Comparison of ENCODE assay signal across 1 cellular context in the genomic region with DNA sequence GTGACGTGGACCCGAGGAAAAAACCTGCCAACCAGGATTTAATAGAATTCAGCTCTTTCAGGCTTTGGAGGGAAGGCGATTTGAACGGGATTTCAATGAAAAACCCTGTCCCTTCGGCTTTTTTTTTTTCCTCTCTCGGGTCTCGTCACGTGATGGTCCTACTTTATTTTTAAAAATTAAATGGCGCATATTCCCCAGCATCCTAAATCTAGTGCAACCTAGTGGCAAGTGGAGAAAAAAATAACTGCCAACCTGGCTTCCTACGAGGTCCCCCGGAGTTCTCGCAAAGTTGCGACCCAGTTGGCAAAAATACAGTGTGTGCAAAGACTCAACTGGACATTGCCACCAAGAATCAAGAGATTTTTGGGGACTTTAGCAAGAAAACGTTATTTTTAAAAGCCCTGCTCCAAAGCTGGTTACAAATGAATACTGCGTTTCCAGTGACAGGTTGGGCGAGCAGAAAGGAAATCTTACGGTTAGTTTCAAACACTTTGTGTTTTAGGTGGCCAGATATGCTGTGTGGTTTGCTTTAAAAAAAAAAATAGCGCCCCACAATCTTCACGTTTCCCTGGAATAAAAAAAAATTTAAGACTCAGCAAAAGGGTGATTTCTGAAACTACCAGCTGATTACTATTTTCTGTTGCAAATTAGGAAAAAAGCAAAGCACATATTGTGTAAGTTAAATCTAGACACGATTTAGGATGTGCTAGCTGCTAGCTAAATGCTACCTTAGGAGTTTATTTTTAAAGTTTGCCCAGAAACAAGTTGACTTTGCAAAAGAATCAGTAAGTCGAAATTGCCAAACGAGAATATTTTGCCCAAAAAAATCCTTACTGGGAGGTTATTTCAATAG.
TF ChIP-seq lines count a peak whose summit lies in the region.

No MANE protein-coding gene starts in this region.

TF ChIP-seq in HepG2, 621 proteins besides CTCF, POLR2A, EP300 and RAD21 (continued from another document and continues in another):
- TF ChIP-seq, protein P1, sequence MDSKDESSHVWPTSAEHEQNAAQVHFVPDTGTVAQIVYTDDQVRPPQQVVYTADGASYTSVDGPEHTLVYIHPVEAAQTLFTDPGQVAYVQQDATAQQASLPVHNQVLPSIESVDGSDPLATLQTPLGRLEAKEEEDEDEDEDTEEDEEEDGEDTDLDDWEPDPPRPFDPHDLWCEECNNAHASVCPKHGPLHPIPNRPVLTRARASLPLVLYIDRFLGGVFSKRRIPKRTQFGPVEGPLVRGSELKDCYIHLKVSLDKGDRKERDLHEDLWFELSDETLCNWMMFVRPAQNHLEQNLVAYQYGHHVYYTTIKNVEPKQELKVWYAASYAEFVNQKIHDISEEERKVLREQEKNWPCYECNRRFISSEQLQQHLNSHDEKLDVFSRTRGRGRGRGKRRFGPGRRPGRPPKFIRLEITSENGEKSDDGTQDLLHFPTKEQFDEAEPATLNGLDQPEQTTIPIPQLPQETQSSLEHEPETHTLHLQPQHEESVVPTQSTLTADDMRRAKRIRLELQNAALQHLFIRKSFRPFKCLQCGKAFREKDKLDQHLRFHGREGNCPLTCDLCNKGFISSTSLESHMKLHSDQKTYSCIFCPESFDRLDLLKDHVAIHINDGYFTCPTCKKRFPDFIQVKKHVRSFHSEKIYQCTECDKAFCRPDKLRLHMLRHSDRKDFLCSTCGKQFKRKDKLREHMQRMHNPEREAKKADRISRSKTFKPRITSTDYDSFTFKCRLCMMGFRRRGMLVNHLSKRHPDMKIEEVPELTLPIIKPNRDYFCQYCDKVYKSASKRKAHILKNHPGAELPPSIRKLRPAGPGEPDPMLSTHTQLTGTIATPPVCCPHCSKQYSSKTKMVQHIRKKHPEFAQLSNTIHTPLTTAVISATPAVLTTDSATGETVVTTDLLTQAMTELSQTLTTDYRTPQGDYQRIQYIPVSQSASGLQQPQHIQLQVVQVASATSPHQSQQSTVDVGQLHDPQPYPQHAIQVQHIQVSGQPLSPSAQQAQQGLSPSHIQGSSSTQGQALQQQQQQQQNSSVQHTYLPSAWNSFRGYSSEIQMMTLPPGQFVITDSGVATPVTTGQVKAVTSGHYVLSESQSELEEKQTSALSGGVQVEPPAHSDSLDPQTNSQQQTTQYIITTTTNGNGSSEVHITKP (CRISPR knock-in tag; IDR thresholded peaks at IDR 0.05; ENCODE audit: low read depth): no peak; the same call in 1 of the 2 replicates
- TF ChIP-seq ZNF776 (CRISPR knock-in tag; IDR thresholded peaks at IDR 0.05) (no peak), GATAD2A (CRISPR knock-in tag; IDR thresholded peaks at IDR 0.05) (peak; percentile 18; the same call in 1 of the 2 replicates), RFX5 (IDR thresholded peaks at IDR 0.05; ENCODE audit: low read depth, low read length) (no peak), BHLHE40 (IDR thresholded peaks at IDR 0.05; ENCODE audit: low read length) (peak; percentile 55; the same call in 1 of the 2 replicates), NFE2 (CRISPR knock-in tag; IDR thresholded peaks at IDR 0.05) (no peak), ZNF879 (CRISPR knock-in tag; IDR thresholded peaks at IDR 0.05) (no peak), JUNB (CRISPR knock-in tag; IDR thresholded peaks at IDR 0.05; ENCODE audit: borderline replicate concordance) (no peak), TCF12 (IDR thresholded peaks at IDR 0.05) (no peak), TCF12 (CRISPR knock-in tag; IDR thresholded peaks at IDR 0.05) (peak; percentile 25), SOX6 (IDR thresholded peaks at IDR 0.05) (no peak), SOX6 (CRISPR knock-in tag; IDR thresholded peaks at IDR 0.05) (no peak), HOXA9 (CRISPR knock-in tag; IDR thresholded peaks at IDR 0.05; ENCODE audit: borderline replicate concordance) (no peak), ZFYVE20 (CRISPR knock-in tag; IDR thresholded peaks at IDR 0.05; ENCODE audit: borderline replicate concordance, low read depth) (no peak), GATAD1 (CRISPR knock-in tag; IDR thresholded peaks at IDR 0.05) (no peak), ZNF274 (CRISPR knock-in tag; IDR thresholded peaks at IDR 0.05) (no peak), ZNF33B (CRISPR knock-in tag; IDR thresholded peaks at IDR 0.05) (no peak), ZMYM4 (CRISPR knock-in tag; IDR thresholded peaks at IDR 0.05) (no peak), SAP130 (CRISPR knock-in tag; IDR thresholded peaks at IDR 0.05; ENCODE audit: low read depth) (no peak), EHMT2 (IDR thresholded peaks at IDR 0.05; ENCODE audit: borderline replicate concordance, low read depth, low read length) (no peak), ZNF616 (CRISPR knock-in tag; IDR thresholded peaks at IDR 0.05; ENCODE audit: low read depth) (no peak), ZSCAN22 (CRISPR knock-in tag; IDR thresholded peaks at IDR 0.05) (no peak), ZNF619 (CRISPR knock-in tag; IDR thresholded peaks at IDR 0.05) (no peak), ZNF326 (CRISPR knock-in tag; IDR thresholded peaks at IDR 0.05; ENCODE audit: borderline replicate concordance) (0 out of 2 replicates have a peak, but pooled peaks have one; percentile 42), ZNF747 (CRISPR knock-in tag; IDR thresholded peaks at IDR 0.05; ENCODE audit: borderline replicate concordance) (no peak), ZSCAN12 (CRISPR knock-in tag; IDR thresholded peaks at IDR 0.05) (peak; percentile 52; the same call in 1 of the 2 replicates), ZBTB20 (CRISPR knock-in tag; IDR thresholded peaks at IDR 0.05; ENCODE audit: borderline replicate concordance, low read depth) (no peak), ZBTB7B (CRISPR knock-in tag; IDR thresholded peaks at IDR 0.05) (no peak), SIX4 (CRISPR knock-in tag; IDR thresholded peaks at IDR 0.05) (no peak), FOXA3 (CRISPR knock-in tag; IDR thresholded peaks at IDR 0.05) (no peak), ZNF746 (CRISPR knock-in tag; IDR thresholded peaks at IDR 0.05) (no peak), SP4 (CRISPR knock-in tag; IDR thresholded peaks at IDR 0.05) (no peak), ZNF841 (CRISPR knock-in tag; IDR thresholded peaks at IDR 0.05; ENCODE audit: borderline replicate concordance) (no peak)
- TF ChIP-seq, protein P2, sequence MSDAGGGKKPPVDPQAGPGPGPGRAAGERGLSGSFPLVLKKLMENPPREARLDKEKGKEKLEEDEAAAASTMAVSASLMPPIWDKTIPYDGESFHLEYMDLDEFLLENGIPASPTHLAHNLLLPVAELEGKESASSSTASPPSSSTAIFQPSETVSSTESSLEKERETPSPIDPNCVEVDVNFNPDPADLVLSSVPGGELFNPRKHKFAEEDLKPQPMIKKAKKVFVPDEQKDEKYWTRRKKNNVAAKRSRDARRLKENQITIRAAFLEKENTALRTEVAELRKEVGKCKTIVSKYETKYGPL (CRISPR knock-in tag; IDR thresholded peaks at IDR 0.05): peak; percentile 5; the same call in 1 of the 2 replicates
- TF ChIP-seq, protein P3, sequence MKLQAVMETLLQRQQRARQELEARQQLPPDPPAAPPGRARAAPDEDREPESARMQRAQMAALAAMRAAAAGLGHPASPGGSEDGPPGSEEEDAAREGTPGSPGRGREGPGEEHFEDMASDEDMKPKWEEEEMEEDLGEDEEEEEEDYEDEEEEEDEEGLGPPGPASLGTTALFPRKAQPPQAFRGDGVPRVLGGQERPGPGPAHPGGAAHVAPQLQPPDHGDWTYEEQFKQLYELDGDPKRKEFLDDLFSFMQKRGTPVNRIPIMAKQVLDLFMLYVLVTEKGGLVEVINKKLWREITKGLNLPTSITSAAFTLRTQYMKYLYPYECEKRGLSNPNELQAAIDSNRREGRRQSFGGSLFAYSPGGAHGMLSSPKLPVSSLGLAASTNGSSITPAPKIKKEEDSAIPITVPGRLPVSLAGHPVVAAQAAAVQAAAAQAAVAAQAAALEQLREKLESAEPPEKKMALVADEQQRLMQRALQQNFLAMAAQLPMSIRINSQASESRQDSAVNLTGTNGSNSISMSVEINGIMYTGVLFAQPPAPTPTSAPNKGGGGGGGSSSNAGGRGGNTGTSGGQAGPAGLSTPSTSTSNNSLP (IDR thresholded peaks at IDR 0.05; ENCODE audit: low read depth, low read length): 0 out of 2 replicates have a peak, but pooled peaks have one; percentile 4
- TF ChIP-seq, protein P4, sequence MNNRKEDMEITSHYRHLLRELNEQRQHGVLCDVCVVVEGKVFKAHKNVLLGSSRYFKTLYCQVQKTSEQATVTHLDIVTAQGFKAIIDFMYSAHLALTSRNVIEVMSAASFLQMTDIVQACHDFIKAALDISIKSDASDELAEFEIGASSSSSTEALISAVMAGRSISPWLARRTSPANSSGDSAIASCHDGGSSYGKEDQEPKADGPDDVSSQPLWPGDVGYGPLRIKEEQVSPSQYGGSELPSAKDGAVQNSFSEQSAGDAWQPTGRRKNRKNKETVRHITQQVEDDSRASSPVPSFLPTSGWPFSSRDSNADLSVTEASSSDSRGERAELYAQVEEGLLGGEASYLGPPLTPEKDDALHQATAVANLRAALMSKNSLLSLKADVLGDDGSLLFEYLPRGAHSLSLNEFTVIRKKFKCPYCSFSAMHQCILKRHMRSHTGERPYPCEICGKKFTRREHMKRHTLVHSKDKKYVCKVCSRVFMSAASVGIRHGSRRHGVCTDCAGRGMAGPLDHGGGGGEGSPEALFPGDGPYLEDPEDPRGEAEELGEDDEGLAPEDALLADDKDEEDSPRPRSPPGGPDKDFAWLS (CRISPR knock-in tag; IDR thresholded peaks at IDR 0.05; ENCODE audit: borderline replicate concordance): no peak
- TF ChIP-seq, protein P5, sequence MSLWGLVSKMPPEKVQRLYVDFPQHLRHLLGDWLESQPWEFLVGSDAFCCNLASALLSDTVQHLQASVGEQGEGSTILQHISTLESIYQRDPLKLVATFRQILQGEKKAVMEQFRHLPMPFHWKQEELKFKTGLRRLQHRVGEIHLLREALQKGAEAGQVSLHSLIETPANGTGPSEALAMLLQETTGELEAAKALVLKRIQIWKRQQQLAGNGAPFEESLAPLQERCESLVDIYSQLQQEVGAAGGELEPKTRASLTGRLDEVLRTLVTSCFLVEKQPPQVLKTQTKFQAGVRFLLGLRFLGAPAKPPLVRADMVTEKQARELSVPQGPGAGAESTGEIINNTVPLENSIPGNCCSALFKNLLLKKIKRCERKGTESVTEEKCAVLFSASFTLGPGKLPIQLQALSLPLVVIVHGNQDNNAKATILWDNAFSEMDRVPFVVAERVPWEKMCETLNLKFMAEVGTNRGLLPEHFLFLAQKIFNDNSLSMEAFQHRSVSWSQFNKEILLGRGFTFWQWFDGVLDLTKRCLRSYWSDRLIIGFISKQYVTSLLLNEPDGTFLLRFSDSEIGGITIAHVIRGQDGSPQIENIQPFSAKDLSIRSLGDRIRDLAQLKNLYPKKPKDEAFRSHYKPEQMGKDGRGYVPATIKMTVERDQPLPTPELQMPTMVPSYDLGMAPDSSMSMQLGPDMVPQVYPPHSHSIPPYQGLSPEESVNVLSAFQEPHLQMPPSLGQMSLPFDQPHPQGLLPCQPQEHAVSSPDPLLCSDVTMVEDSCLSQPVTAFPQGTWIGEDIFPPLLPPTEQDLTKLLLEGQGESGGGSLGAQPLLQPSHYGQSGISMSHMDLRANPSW (CRISPR knock-in tag; IDR thresholded peaks at IDR 0.05; ENCODE audit: borderline replicate concordance): no peak
- TF ChIP-seq, protein P6, sequence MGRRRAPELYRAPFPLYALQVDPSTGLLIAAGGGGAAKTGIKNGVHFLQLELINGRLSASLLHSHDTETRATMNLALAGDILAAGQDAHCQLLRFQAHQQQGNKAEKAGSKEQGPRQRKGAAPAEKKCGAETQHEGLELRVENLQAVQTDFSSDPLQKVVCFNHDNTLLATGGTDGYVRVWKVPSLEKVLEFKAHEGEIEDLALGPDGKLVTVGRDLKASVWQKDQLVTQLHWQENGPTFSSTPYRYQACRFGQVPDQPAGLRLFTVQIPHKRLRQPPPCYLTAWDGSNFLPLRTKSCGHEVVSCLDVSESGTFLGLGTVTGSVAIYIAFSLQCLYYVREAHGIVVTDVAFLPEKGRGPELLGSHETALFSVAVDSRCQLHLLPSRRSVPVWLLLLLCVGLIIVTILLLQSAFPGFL (CRISPR knock-in tag; IDR thresholded peaks at IDR 0.05): no peak
- TF ChIP-seq, protein P7, sequence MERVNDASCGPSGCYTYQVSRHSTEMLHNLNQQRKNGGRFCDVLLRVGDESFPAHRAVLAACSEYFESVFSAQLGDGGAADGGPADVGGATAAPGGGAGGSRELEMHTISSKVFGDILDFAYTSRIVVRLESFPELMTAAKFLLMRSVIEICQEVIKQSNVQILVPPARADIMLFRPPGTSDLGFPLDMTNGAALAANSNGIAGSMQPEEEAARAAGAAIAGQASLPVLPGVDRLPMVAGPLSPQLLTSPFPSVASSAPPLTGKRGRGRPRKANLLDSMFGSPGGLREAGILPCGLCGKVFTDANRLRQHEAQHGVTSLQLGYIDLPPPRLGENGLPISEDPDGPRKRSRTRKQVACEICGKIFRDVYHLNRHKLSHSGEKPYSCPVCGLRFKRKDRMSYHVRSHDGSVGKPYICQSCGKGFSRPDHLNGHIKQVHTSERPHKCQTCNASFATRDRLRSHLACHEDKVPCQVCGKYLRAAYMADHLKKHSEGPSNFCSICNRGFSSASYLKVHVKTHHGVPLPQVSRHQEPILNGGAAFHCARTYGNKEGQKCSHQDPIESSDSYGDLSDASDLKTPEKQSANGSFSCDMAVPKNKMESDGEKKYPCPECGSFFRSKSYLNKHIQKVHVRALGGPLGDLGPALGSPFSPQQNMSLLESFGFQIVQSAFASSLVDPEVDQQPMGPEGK (CRISPR knock-in tag; IDR thresholded peaks at IDR 0.05): no peak
- TF ChIP-seq, protein P8, sequence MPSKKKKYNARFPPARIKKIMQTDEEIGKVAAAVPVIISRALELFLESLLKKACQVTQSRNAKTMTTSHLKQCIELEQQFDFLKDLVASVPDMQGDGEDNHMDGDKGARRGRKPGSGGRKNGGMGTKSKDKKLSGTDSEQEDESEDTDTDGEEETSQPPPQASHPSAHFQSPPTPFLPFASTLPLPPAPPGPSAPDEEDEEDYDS (CRISPR knock-in tag; IDR thresholded peaks at IDR 0.05): no peak
- TF ChIP-seq, protein P9, sequence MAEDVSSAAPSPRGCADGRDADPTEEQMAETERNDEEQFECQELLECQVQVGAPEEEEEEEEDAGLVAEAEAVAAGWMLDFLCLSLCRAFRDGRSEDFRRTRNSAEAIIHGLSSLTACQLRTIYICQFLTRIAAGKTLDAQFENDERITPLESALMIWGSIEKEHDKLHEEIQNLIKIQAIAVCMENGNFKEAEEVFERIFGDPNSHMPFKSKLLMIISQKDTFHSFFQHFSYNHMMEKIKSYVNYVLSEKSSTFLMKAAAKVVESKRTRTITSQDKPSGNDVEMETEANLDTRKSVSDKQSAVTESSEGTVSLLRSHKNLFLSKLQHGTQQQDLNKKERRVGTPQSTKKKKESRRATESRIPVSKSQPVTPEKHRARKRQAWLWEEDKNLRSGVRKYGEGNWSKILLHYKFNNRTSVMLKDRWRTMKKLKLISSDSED (CRISPR knock-in tag; IDR thresholded peaks at IDR 0.05): no peak
